11 cellular contexts compared by ENCODE assay signal in the genomic region with DNA sequence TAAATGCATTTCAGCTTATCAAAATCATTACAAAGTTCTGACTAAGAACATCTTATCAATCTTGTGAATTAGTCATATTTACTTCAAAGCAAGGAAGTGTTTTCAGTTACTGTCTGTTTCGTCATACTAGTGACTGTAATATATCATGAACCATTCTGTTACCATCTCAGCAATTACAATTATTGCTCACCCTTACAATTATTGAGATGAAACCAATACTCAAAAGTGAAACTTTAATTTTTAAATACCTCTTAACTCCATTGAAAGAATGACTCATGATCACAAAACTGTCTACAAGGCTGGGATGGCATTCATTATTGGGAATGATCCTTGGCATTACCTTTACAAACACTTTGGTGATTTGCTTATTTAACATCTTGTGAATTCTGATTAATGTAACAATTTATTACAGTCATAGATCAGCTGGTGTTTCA.
DNase-seq lines count a peak whose midpoint lies in the region; ATAC-seq and TF ChIP-seq lines count a peak whose summit lies in the region.
"Had no signal": no experiment of that assay in that cellular context is flagged by ENCODE, and none has a peak within 500 bp of the region (broad histone marks: within the 10 kb centered on the region; RNA-seq: fewer than 3 reads in every experiment).

No MANE protein-coding gene starts in this region.

- H3K9ac ChIP-seq in HCT116 (ENCODE audit: low read length): peak overlapping the region; percentile 39

- no peak for TF ChIP-seq POLR2A in HCT116 (IDR thresholded peaks at IDR 0.05; ENCODE audit: borderline replicate concordance, extremely low read depth, insufficient read depth, insufficient read length)

- no peaks in the 10 kb centered on the region for H4K20me1 ChIP-seq in HCT116 (ENCODE audit: insufficient read depth)

- H3K4me1 ChIP-seq in Caco-2: peaks cover 15% of the 10 kb centered on the region
- H3K4me1 ChIP-seq in HCT116 (ENCODE audit: control insufficient read depth in 1 of 2, insufficient read depth in 2 of 2, low read length in 2 of 2): peaks cover 37 to 73% of the 10 kb centered on the region in 2 experiments
- H3K4me1 ChIP-seq: testis had no signal

- H3K27ac ChIP-seq in HCT116 (ENCODE audit: low read depth, low read length): peak overlapping the region; percentile 86; the same call in 1 of the 2 replicates
- H3K27ac ChIP-seq: testis had no signal

- CTCF ChIA-PET in Caco-2 (lab: Charles Lee) (no interaction called here), HCT116 (lab: Charles Lee) (interaction anchor here (0.9 to 1.4 kb wide), 2 partner anchors 67 to 91 kb away, joined by 3 to 4 read pairs; partner anchors contain the start of gene RPS6KA5), GM10248 (lab: Yijun Ruan, JAX) (interaction anchor here (1.3 to 1.7 kb wide), 2 partner anchors 32 to 68 kb away, joined by 3 to 4 read pairs; no protein-coding TSS in a partner anchor)

- POLR2A ChIA-PET in Caco-2 (lab: Charles Lee) (no interaction called here), HCT116 (lab: Charles Lee) (interaction anchor here (0.5 to 1.5 kb wide), 6 partner anchors 17 to 323 kb away, joined by 3 to 4 read pairs (median 3); partner anchors contain the start of gene RPS6KA5), GM10248 (lab: Yijun Ruan, JAX) (no interaction called here)

- no peak for DNase-seq in Caco-2
- DNase-seq in HCT116 (ENCODE audit: low read depth, low spot score): peak; percentile 95
- peak; percentile 8 for DNase-seq in fibroblast of peridontal ligament (ENCODE audit: extremely low read depth)
- no peak for DNase-seq in SK-N-DZ (ENCODE audit: low spot score)
- no peak for DNase-seq in GM10248 (ENCODE audit: extremely low spot score)
- no peak for DNase-seq in DMS53 treated with DMSO at 0.1 percent for 48 hours (lab: John Stamatoyannopoulos, UW; ENCODE audit: unreplicated experiment)
- DNase-seq: NCI-H524, testis had no signal

- H3K27me3 ChIP-seq in Caco-2 (replicated peaks; ENCODE audit: control insufficient read depth, insufficient read depth, low read length) (no peaks in the 10 kb centered on the region), HCT116 (ENCODE audit: insufficient read depth, low read length) (no peaks in the 10 kb centered on the region)
- H3K27me3 ChIP-seq: testis had no signal

- peaks cover 6% of the 10 kb centered on the region for H3K9me3 Mint-ChIP-seq in Caco-2 (ENCODE audit: unreplicated experiment)
- peaks cover 5% of the 10 kb centered on the region for H3K9me3 Mint-ChIP-seq in T-helper 1 cell treated with Interleukin-12 subunit alpha and Interleukin-12 subunit beta and Interleukin-4 antibody, amounts not matched to agents 30 μg/mL and 1 μg/mL, for 36 hours
- H3K9me3 Mint-ChIP-seq: memory B cell had no signal

- no peak for TF ChIP-seq CTCF in Caco-2 (IDR thresholded peaks at IDR 0.05; ENCODE audit: insufficient read depth in 1 of 2, low read depth in 1 of 2, low read length in 1 of 2, severe bottlenecking in 1 of 2, unreplicated experiment in 1 of 2)
- TF ChIP-seq CTCF in HCT116 (IDR thresholded peaks at IDR 0.05 in 2 of 3, conservative IDR thresholded peaks at IDR 0.05 in 1 of 3; ENCODE audit: borderline replicate concordance in 1 of 3, insufficient read depth in 1 of 3, low read depth in 2 of 3, low read length in 2 of 3): peak in 1 of 3 experiments; percentile 2; a peak in 1 of 6 replicates
- TF ChIP-seq CTCF in GM10248 (IDR thresholded peaks at IDR 0.05; ENCODE audit: control extremely low read depth, extremely low read depth, low read depth, missing control alignments): no peak

- BruUV-seq in Caco-2 (replicated peaks; lab: Mats Ljungman, UMichigan) (no TSS peak), HCT116 (replicated peaks; lab: Mats Ljungman, UMichigan) (no TSS peak)

- RAD21 ChIA-PET in HCT116 (lab: Charles Lee; ENCODE audit: low non-redundant PET in 1 of 2, low total read pairs in 2 of 2, uncharacterized antibody in 2 of 2, unreplicated experiment in 2 of 2): interaction anchor here in 1 of 2 experiments (0.7 kb wide), 1 partner anchor 56 kb away, joined by 3 read pairs; no protein-coding TSS in a partner anchor

- H3K36me3 Mint-ChIP-seq in Caco-2 (ENCODE audit: insufficient read depth, unreplicated experiment): no peaks in the 10 kb centered on the region
- H3K36me3 Mint-ChIP-seq in T-helper 1 cell treated with Interleukin-12 subunit alpha and Interleukin-12 subunit beta and Interleukin-4 antibody, amounts not matched to agents 30 μg/mL and 1 μg/mL, for 36 hours (ENCODE audit: low read depth): peaks cover 46% of the 10 kb centered on the region

- H3K36me3 ChIP-seq in Caco-2 (ENCODE audit: control insufficient read depth, insufficient read depth, low read length) (no peaks in the 10 kb centered on the region), HCT116 (ENCODE audit: control insufficient read depth in 1 of 2, insufficient read depth in 2 of 2, low read length in 2 of 2) (peaks cover 0 to 12% of the 10 kb centered on the region in 2 experiments; a peak in 2 of 4 replicates)

- H3K4me3 Mint-ChIP-seq in Caco-2 (ENCODE audit: unreplicated experiment): no peak overlapping the region
- peak overlapping the region; percentile 71 for H3K4me3 Mint-ChIP-seq in T-helper 1 cell treated with Interleukin-12 subunit alpha and Interleukin-12 subunit beta and Interleukin-4 antibody, amounts not matched to agents 30 μg/mL and 1 μg/mL, for 36 hours
- H3K4me3 Mint-ChIP-seq: memory B cell had no signal

- H3K27ac Mint-ChIP-seq in Caco-2 (ENCODE audit: unreplicated experiment): peak overlapping the region; percentile 15
- H3K27ac Mint-ChIP-seq in T-helper 1 cell treated with Interleukin-12 subunit alpha and Interleukin-12 subunit beta and Interleukin-4 antibody, amounts not matched to agents 30 μg/mL and 1 μg/mL, for 36 hours: peak overlapping the region; percentile 82
- H3K27ac Mint-ChIP-seq: memory B cell had no signal

- H3K79me2 ChIP-seq in HCT116 (ENCODE audit: insufficient read depth, low read length): no peaks in the 10 kb centered on the region; the same call in 1 of the 2 replicates

- peak overlapping the region; percentile 61 for H3K4me2 ChIP-seq in HCT116 (ENCODE audit: low read length)

- H3K27me3 Mint-ChIP-seq in Caco-2 (ENCODE audit: insufficient read depth, unreplicated experiment): no peaks in the 10 kb centered on the region
- H3K27me3 Mint-ChIP-seq in T-helper 1 cell treated with Interleukin-12 subunit alpha and Interleukin-12 subunit beta and Interleukin-4 antibody, amounts not matched to agents 30 μg/mL and 1 μg/mL, for 36 hours (ENCODE audit: low read depth): no peaks in the 10 kb centered on the region
- H3K27me3 Mint-ChIP-seq: memory B cell had no signal

- H3K9me3 ChIP-seq in Caco-2 (no peaks in the 10 kb centered on the region; the same call in none of the 2 replicates), HCT116 (ENCODE audit: control insufficient read depth in 1 of 2, insufficient read depth in 1 of 2, low read depth in 1 of 2, low read length in 2 of 2) (no peaks in the 10 kb centered on the region; a peak in 1 of 4 replicates)
- H3K9me3 ChIP-seq: testis had no signal

- no peaks in the 10 kb centered on the region for H3K9me2 ChIP-seq in HCT116 (ENCODE audit: insufficient read depth)

- intact Hi-C loops in Caco-2 (cut with micrococcal nuclease; ENCODE audit: unreplicated experiment) (no loop called here), HCT116 (cut with micrococcal nuclease) (loop anchor here (1.0 kb wide), 1 partner anchor 144 kb away; the partner anchor contains the start of gene DGLUCY)

- no peak overlapping the region for H3K4me3 ChIP-seq in Caco-2 (ENCODE audit: low read depth, low read length)
- peak overlapping the region in 1 of 2 experiments; percentile 15; a peak in 1 of 4 replicates for H3K4me3 ChIP-seq in HCT116 (replicated peaks in 1 of 2; ENCODE audit: low read depth in 1 of 2, low read length in 2 of 2)
- H3K4me3 ChIP-seq: testis had no signal

- peaks cover 14% of the 10 kb centered on the region for H3K4me1 Mint-ChIP-seq in Caco-2 (ENCODE audit: low read depth, unreplicated experiment)
- peaks cover 44% of the 10 kb centered on the region for H3K4me1 Mint-ChIP-seq in T-helper 1 cell treated with Interleukin-12 subunit alpha and Interleukin-12 subunit beta and Interleukin-4 antibody, amounts not matched to agents 30 μg/mL and 1 μg/mL, for 36 hours (ENCODE audit: low read depth)

- peak; percentile 37 for TF ChIP-seq RAD21 in HCT116 (IDR thresholded peaks at IDR 0.05; ENCODE audit: low read depth)

- H2AFZ ChIP-seq in HCT116 (ENCODE audit: low read depth, low read length, poor library complexity, severe bottlenecking): no peak overlapping the region

- peak; percentile 85 for ATAC-seq in HCT116
- no peak for ATAC-seq in GM18517 (IDR thresholded peaks at IDR 0.05; ENCODE audit: unreplicated experiment)

TF ChIP-seq in HCT116, 20 proteins besides CTCF, POLR2A, EP300 and RAD21 (continues in another document):
- peak; percentile 99 for TF ChIP-seq SP1 (IDR thresholded peaks at IDR 0.05; ENCODE audit: low read depth)
- TF ChIP-seq EZH2phosphoT487 (IDR thresholded peaks at IDR 0.05; ENCODE audit: borderline replicate concordance): no peak
- no peak for TF ChIP-seq YY1 (IDR thresholded peaks at IDR 0.05; ENCODE audit: extremely low read depth, insufficient replicate concordance, low read depth, low read length)
- TF ChIP-seq SRF (IDR thresholded peaks at IDR 0.05; ENCODE audit: low read depth): peak; percentile 74
- TF ChIP-seq POLR2AphosphoS5 (IDR thresholded peaks at IDR 0.05; ENCODE audit: low read depth, low read length): peak; percentile 34; the same call in 1 of the 2 replicates
- TF ChIP-seq ZNF274 (IDR thresholded peaks at IDR 0.05; ENCODE audit: low read depth, low read length): no peak
- TF ChIP-seq FOSL1 (IDR thresholded peaks at IDR 0.05; ENCODE audit: low read depth): peak; percentile 99
- TF ChIP-seq CEBPB (IDR thresholded peaks at IDR 0.05; ENCODE audit: low read depth): peak; percentile 99
- peak; percentile 89 for TF ChIP-seq SIN3A (IDR thresholded peaks at IDR 0.05; ENCODE audit: low read depth)
- TF ChIP-seq, protein P1, sequence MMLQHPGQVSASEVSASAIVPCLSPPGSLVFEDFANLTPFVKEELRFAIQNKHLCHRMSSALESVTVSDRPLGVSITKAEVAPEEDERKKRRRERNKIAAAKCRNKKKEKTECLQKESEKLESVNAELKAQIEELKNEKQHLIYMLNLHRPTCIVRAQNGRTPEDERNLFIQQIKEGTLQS (IDR thresholded peaks at IDR 0.05): peak; percentile 93
- TF ChIP-seq EZH2 (IDR thresholded peaks at IDR 0.05): no peak
- peak; percentile 42; the same call in 1 of the 2 replicates for TF ChIP-seq ELF1 (IDR thresholded peaks at IDR 0.05; ENCODE audit: borderline replicate concordance, low read depth)
- peak; percentile 99 for TF ChIP-seq JUND (IDR thresholded peaks at IDR 0.05)
- TF ChIP-seq MAX (IDR thresholded peaks at IDR 0.05): peak; percentile 62
- TF ChIP-seq TCF7L2 (IDR thresholded peaks at IDR 0.05; ENCODE audit: borderline replicate concordance, extremely low read depth, insufficient read depth, insufficient read length): peak; percentile 93
- peak; percentile 32; the same call in 1 of the 2 replicates for TF ChIP-seq EGR1 (IDR thresholded peaks at IDR 0.05; ENCODE audit: low read depth)

Comparison
In these comparisons a context has a peak if more than half of its experiments do, and no peak if none do; other contexts are left out.
1. DNase-seq: peak in HCT116 (single experiment) and fibroblast of peridontal ligament (single experiment); none in Caco-2 (0 of 2), SK-N-DZ (single experiment), GM10248 (single experiment) and DMS53 treated with DMSO at 0.1 percent for 48 hours (single experiment).